In the genomic region with DNA sequence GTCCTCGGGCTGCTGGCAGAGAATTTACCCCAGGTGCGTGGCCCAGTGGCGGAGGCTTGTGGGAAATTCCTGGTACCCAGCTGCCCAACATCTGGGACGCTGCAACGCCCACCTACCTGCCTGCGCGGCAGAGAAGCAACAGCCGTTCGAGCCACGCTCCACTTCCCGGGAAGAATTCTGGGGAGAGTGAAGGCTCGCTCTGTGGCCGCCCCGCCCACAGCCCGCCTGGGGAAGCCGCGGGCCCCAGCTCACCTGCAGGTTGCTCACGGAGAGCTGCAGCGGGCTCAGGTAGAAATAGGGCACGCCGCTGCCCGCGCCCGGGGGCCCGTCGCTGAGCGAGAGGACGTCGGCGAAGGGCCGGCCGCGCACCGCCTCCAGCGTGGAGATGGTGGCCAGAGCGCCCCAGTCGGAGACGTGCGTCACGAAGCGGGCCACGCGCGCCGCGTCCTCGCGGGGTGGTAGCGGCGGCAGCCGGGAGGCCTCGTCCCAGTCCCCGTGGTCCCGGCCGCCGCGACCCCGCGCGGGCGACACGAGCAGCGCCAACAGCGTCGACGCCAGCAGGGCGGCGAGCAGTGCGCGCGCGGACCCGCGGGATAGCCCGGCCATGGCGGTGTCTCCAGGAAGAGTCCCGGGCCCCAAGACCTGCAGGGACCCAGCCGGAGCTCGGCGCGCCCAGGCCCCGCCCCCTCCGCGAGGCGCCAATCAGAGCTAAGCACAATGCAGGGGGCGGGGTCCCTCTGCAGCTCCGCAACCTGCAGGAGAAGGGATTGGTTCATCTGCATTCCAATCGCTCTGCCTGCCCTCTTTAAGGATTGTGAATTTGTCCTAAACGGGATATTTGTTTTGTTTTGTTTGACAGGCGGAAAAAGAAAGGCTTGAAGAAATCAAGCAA, we compare ENCODE assay signal across 8 cellular contexts.
A peak's percentile ranks its signal among the peaks of the same experiment; 100 is the strongest.
DNase-seq lines count a peak whose midpoint lies in the region; ATAC-seq lines count a peak whose summit lies in the region.

A gene (minus strand): TSS at position 627 of the 892 bp plus-strand sequence.

- ATAC-seq in GM19023 (IDR thresholded peaks at IDR 0.05; ENCODE audit: unreplicated experiment) (peak; percentile 98), HG03280 (IDR thresholded peaks at IDR 0.05; ENCODE audit: unreplicated experiment) (peak; percentile 99)

- DNase-seq in AG08396 (ENCODE audit: low spot score) = peak; percentile 97
- peak; percentile 83 for DNase-seq in NCI-H345 treated with DMSO at 0.1 percent for 48 hours (lab: John Stamatoyannopoulos, UW; ENCODE audit: unreplicated experiment)
- peak; percentile 65 to 82 (median 78) for DNase-seq in activated CD4-positive, CD25-positive, alpha-beta regulatory T cell (lab: John Stamatoyannopoulos, UW)
- peak; percentile 84 for DNase-seq in central memory CD4-positive, alpha-beta T cell
- peak; percentile 92 for DNase-seq in iris pigment epithelial cell (ENCODE audit: low read depth)
- DNase-seq in stimulated activated CD4-positive, alpha-beta T cell treated with anti-CD3 and anti-CD28 coated beads, Interleukin-12 subunit alpha, Interleukin-12 subunit beta, amount 100 ng/mL, for 24 hours (ENCODE audit: low read depth in 2 of 2) = peak; percentile 77 to 92

Comparison
In these comparisons a context has a peak if more than half of its experiments do, and no peak if none do; other contexts are left out.
1. Peak in every context shown above with its lines: DNase-seq and ATAC-seq.